Comparison of ENCODE assay signal across 8 cellular contexts in genomic region chr11:10657308-10658271, GRCh38. TPM values are rescaled to one million over a fixed set of nuclear protein-coding genes. Genes with fewer than 3 reads are reported as not detected.
A peak's percentile ranks its signal among the peaks of the same experiment; 100 is the strongest.
DNase-seq lines count a peak whose midpoint lies in the region; ATAC-seq, FAIRE-seq and TF ChIP-seq lines count a peak whose summit lies in the region.

No MANE protein-coding gene starts in this region.

- H3K27ac Mint-ChIP-seq in activated B cell treated with CpG ODN at 0.5 μM for 24 hours = peak overlapping the region; percentile 74

- TF ChIP-seq CTCF in activated B cell treated with CpG ODN at 0.5 μM for 24 hours (IDR thresholded peaks at IDR 0.05) (no peak), kidney (IDR thresholded peaks at IDR 0.05; ENCODE audit: borderline replicate concordance, extremely low read depth, insufficient read depth) (no peak), upper lobe of left lung (IDR thresholded peaks at IDR 0.05) (no peak)

- H3K4me1 Mint-ChIP-seq in activated B cell treated with CpG ODN at 0.5 μM for 24 hours = peaks cover 69% of the 10 kb centered on the region

- H3K36me3 Mint-ChIP-seq in activated B cell treated with CpG ODN at 0.5 μM for 24 hours (ENCODE audit: low read depth) = no peaks in the 10 kb centered on the region

- no peak overlapping the region for H3K4me3 ChIP-seq in kidney (ENCODE audit: low read length in 2 of 2)
- no peak overlapping the region for H3K4me3 ChIP-seq in upper lobe of left lung

- FAIRE-seq in kidney (lab: Jason Lieb, UNC) = no peak

- TF ChIP-seq EP300 in upper lobe of left lung (IDR thresholded peaks at IDR 0.05) = no peak

- POLR2A ChIA-PET in activated B cell treated with CpG ODN at 0.5 μM for 24 hours (lab: Charles Lee) = interaction anchor here (0.6 to 1.6 kb wide), 10 partner anchors 10 to 202 kb away, joined by 3 to 13 read pairs (median 4); partner anchors contain the start of genes AMPD3, CTR9 and RNF141

- no peaks in the 10 kb centered on the region for H3K9me3 Mint-ChIP-seq in activated B cell treated with CpG ODN at 0.5 μM for 24 hours

- H3K4me3 Mint-ChIP-seq in activated B cell treated with CpG ODN at 0.5 μM for 24 hours = peak overlapping the region; percentile 64

- intact Hi-C loops in activated B cell treated with CpG ODN at 0.5 μM for 24 hours (cut with micrococcal nuclease) = loop anchor here (5.0 kb wide), 1 partner anchor 50 kb away; no protein-coding TSS in a partner anchor
- intact Hi-C loops in kidney (cut with DNase I) = no loop called here

- no peak overlapping the region for H3K9ac ChIP-seq in kidney (ENCODE audit: low read length in 2 of 2)

- CTCF ChIA-PET in activated B cell treated with CpG ODN at 0.5 μM for 24 hours (lab: Charles Lee) = interaction anchor here (0.8 to 5.1 kb wide), 5 partner anchors 34 to 251 kb away, joined by 3 to 22 read pairs (median 3); no protein-coding TSS in a partner anchor

- H3K4me1 ChIP-seq in kidney (ENCODE audit: control insufficient read depth in 1 of 2, insufficient read depth in 1 of 2, low read depth in 1 of 2, low read length in 2 of 2) (peaks cover 19 to 27% of the 10 kb centered on the region in 2 donors), upper lobe of left lung (peaks cover 66 to 78% (median 75%) of the 10 kb centered on the region in 4 donors)

- no peak for TF ChIP-seq POLR2A in upper lobe of left lung (IDR thresholded peaks at IDR 0.05)

- H3K9me3 ChIP-seq in kidney (ENCODE audit: control insufficient read depth in 1 of 2, low read length in 2 of 2) = no peaks in the 10 kb centered on the region
- no peaks in the 10 kb centered on the region for H3K9me3 ChIP-seq in upper lobe of left lung

- H3K36me3 ChIP-seq in kidney (ENCODE audit: control insufficient read depth in 1 of 2, insufficient read depth in 2 of 2, low read length in 2 of 2) = no peaks in the 10 kb centered on the region
- H3K36me3 ChIP-seq in upper lobe of left lung = no peaks in the 10 kb centered on the region

- peak; percentile 52 for ATAC-seq in GM18868 (IDR thresholded peaks at IDR 0.05; ENCODE audit: unreplicated experiment)
- ATAC-seq in HG02763 (IDR thresholded peaks at IDR 0.05; ENCODE audit: unreplicated experiment) = peak; percentile 52
- ATAC-seq in activated B cell treated with CpG ODN at 0.5 μM for 24 hours (ENCODE audit: low read depth) = peak; percentile 75
- peak in 1 of 2 donors; percentile 27 for ATAC-seq in upper lobe of left lung (ENCODE audit: low FRiP score in 2 of 2)
- no peak for ATAC-seq in GM19395 (IDR thresholded peaks at IDR 0.05; ENCODE audit: unreplicated experiment)

- H3K27me3 ChIP-seq in upper lobe of left lung = no peaks in the 10 kb centered on the region

- DNase-seq in activated B cell treated with CpG ODN at 0.5 μM for 24 hours (no peak), kidney (no peak), upper lobe of left lung (no peak), iPS-NIHi11 (ENCODE audit: low spot score) (no peak), NCI-H526 treated with DMSO at 0.1 percent for 48 hours (lab: John Stamatoyannopoulos, UW) (no peak)

- H3K27ac ChIP-seq in kidney (ENCODE audit: low read depth in 2 of 2, low read length in 2 of 2) (peak overlapping the region; percentile 30 to 66), upper lobe of left lung (peak overlapping the region; percentile 80 to 85 (median 82))

- WGBS in upper lobe of left lung, 2 donors = 52 to 53% methylated on average over 13 to 20 of the region's 20 CpGs

- no peaks in the 10 kb centered on the region for H3K27me3 Mint-ChIP-seq in activated B cell treated with CpG ODN at 0.5 μM for 24 hours

RNA-seq across cellular contexts. Expression of gene IRAG1, which starts 36.0 kb away (rescaled TPM):
- total RNA-seq in activated B cell treated with CpG ODN at 0.5 μM for 24 hours (not detected in 2 replicates), kidney (38.1 TPM), upper lobe of left lung (10 to 100 TPM in 1 of 6 donors, 1 to 10 TPM in 5; 2.4 to 16.3 (median 7.5) TPM)
- 7.0 TPM for polyA plus RNA-seq in kidney (ENCODE audit: insufficient read depth, low read depth, low replicate concordance)
